ENCODE assay signal across 1 cellular context in the genomic region with DNA sequence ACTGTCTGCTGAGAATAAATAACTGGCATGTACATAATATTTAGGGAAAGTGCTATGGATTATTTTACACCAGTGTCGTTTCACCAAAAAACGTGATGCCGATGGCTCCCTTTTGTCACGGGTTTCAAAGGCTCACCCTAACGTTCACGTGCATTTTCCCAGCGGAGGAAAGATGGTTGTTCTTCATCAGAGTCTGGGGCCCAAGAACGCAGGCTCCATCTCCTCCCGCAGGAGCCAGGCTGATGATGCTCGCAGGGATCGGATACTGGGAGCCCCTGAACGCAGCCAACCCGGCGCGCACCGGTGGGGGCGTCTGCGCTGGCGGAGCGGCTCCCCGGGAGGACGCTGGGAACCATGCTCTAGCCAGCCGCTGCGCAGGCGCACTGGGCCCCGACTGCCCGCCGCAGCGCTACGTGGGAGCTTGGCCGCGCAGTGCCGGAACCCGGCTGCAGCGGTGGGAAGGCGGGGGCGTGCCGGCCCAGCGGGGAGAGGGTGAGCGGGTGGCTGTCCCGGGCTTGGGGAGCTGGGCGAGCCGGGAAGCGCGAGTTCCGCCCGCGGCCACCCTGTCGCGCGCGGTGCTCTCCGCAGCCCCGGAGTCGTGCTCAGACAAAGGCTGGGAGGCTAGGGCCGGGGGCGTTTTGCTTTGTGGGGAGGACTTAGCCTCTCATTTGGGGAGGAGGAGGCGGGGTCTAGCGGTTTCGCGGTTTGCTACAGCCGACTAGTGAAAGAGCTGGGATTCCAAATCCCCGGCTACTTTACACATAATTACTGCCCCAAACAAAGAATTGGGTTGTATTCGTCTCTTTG.
A peak's percentile ranks its signal among the peaks of the same experiment; 100 is the strongest.
TF ChIP-seq lines count a peak whose summit lies in the region.

Gene ZFP69B (plus strand): TSS at position 793 of the 807 bp plus-strand sequence. CDS start 486 bp downstream, outside the sequence.

TF ChIP-seq in HepG2, 621 proteins besides CTCF, POLR2A, EP300 and RAD21 (continued from another document and continues in another):
- TF ChIP-seq ZSCAN20 (CRISPR knock-in tag; IDR thresholded peaks at IDR 0.05; ENCODE audit: borderline replicate concordance) (no peak; the same call in 1 of the 2 replicates), ARNT (IDR thresholded peaks at IDR 0.05) (no peak), ZSCAN12 (CRISPR knock-in tag; IDR thresholded peaks at IDR 0.05) (0 out of 2 replicates have a peak, but pooled peaks have one; percentile 25), ZBTB42 (CRISPR knock-in tag; IDR thresholded peaks at IDR 0.05) (no peak), ZNF160 (CRISPR knock-in tag; IDR thresholded peaks at IDR 0.05) (peak; percentile 68; the same call in 1 of the 2 replicates), POGK (CRISPR knock-in tag; conservative IDR thresholded peaks at IDR 0.05) (peak; percentile 68; the same call in 1 of the 2 replicates), ZBTB8A (CRISPR knock-in tag; IDR thresholded peaks at IDR 0.05; ENCODE audit: borderline replicate concordance, low read depth) (no peak), ZNF414 (CRISPR knock-in tag; IDR thresholded peaks at IDR 0.05) (peak; percentile 94; the same call in 1 of the 2 replicates), ZNF501 (CRISPR knock-in tag; IDR thresholded peaks at IDR 0.05) (peak; percentile 73), NCOR1 (IDR thresholded peaks at IDR 0.05; ENCODE audit: borderline replicate concordance, low read length) (no peak), SMC3 (IDR thresholded peaks at IDR 0.05; ENCODE audit: low read length) (no peak), ZNF136 (CRISPR knock-in tag; IDR thresholded peaks at IDR 0.05; ENCODE audit: low read depth) (no peak), ELF1 (CRISPR knock-in tag; IDR thresholded peaks at IDR 0.05) (no peak), ATAD3A (CRISPR knock-in tag; IDR thresholded peaks at IDR 0.05) (no peak), ZIK1 (CRISPR knock-in tag; IDR thresholded peaks at IDR 0.05; ENCODE audit: borderline replicate concordance, low read depth) (no peak), IRF1 (CRISPR knock-in tag; IDR thresholded peaks at IDR 0.05; ENCODE audit: low read depth) (0 out of 2 replicates have a peak, but pooled peaks have one; percentile 19), PRDM10 (CRISPR knock-in tag; IDR thresholded peaks at IDR 0.05; ENCODE audit: low read depth) (no peak), GATAD1 (CRISPR knock-in tag; IDR thresholded peaks at IDR 0.05) (peak; percentile 68), ZNF616 (CRISPR knock-in tag; IDR thresholded peaks at IDR 0.05; ENCODE audit: low read depth) (peak; percentile 66; the same call in 1 of the 2 replicates), PRPF4 (IDR thresholded peaks at IDR 0.05; ENCODE audit: low read depth, low read length, poor library complexity, severe bottlenecking) (no peak), ZNF556 (CRISPR knock-in tag; IDR thresholded peaks at IDR 0.05; ENCODE audit: borderline replicate concordance) (no peak), FOXJ3 (CRISPR knock-in tag; IDR thresholded peaks at IDR 0.05; ENCODE audit: borderline replicate concordance) (no peak), GABPB1 (CRISPR knock-in tag; IDR thresholded peaks at IDR 0.05) (peak; percentile 85), ZNF317 (CRISPR knock-in tag; IDR thresholded peaks at IDR 0.05) (peak; percentile 16), PATZ1 (CRISPR knock-in tag; IDR thresholded peaks at IDR 0.05) (peak; percentile 95), TOPORS (CRISPR knock-in tag; IDR thresholded peaks at IDR 0.05) (0 out of 2 replicates have a peak, but pooled peaks have one; percentile 48), HOXA7 (CRISPR knock-in tag; IDR thresholded peaks at IDR 0.05) (no peak), GFI1 (CRISPR knock-in tag; IDR thresholded peaks at IDR 0.05; ENCODE audit: borderline replicate concordance) (peak; percentile 60; the same call in 1 of the 2 replicates), GMEB2 (CRISPR knock-in tag; IDR thresholded peaks at IDR 0.05; ENCODE audit: low read depth) (no peak), ZNF343 (CRISPR knock-in tag; IDR thresholded peaks at IDR 0.05) (no peak; the same call in none of the 2 replicates), ZNF264 (CRISPR knock-in tag; IDR thresholded peaks at IDR 0.05) (no peak), NCOA1 (CRISPR knock-in tag; IDR thresholded peaks at IDR 0.05) (0 out of 2 replicates have a peak, but pooled peaks have one; percentile 79), ZNF235 (CRISPR knock-in tag; IDR thresholded peaks at IDR 0.05; ENCODE audit: borderline replicate concordance) (peak; percentile 42; the same call in 1 of the 2 replicates), THAP11 (CRISPR knock-in tag; IDR thresholded peaks at IDR 0.05) (peak; percentile 61), ARID3A (IDR thresholded peaks at IDR 0.05; ENCODE audit: low read depth, low read length) (no peak), LCORL (IDR thresholded peaks at IDR 0.05) (no peak), LCORL (CRISPR knock-in tag; IDR thresholded peaks at IDR 0.05) (peak; percentile 82), MZF1 (CRISPR knock-in tag; IDR thresholded peaks at IDR 0.05; ENCODE audit: borderline replicate concordance) (no peak), TP53 (CRISPR knock-in tag; conservative IDR thresholded peaks at IDR 0.05) (no peak), MTA1 (CRISPR knock-in tag; IDR thresholded peaks at IDR 0.05; ENCODE audit: borderline replicate concordance) (peak; percentile 72; the same call in 1 of the 2 replicates), ZKSCAN5 (CRISPR knock-in tag; IDR thresholded peaks at IDR 0.05) (no peak), ZNF7 (CRISPR knock-in tag; IDR thresholded peaks at IDR 0.05) (no peak; the same call in 1 of the 2 replicates), CREB1 (IDR thresholded peaks at IDR 0.05) (no peak), CREB1 (CRISPR knock-in tag; IDR thresholded peaks at IDR 0.05) (no peak), ZSCAN31 (CRISPR knock-in tag; IDR thresholded peaks at IDR 0.05; ENCODE audit: low read depth) (0 out of 2 replicates have a peak, but pooled peaks have one; percentile 46), ZNF431 (CRISPR knock-in tag; IDR thresholded peaks at IDR 0.05; ENCODE audit: borderline replicate concordance, low read depth) (no peak), ZNF605 (CRISPR knock-in tag; IDR thresholded peaks at IDR 0.05) (peak; percentile 56; the same call in 1 of the 2 replicates), STAT5B (CRISPR knock-in tag; IDR thresholded peaks at IDR 0.05) (no peak), CEBPB (IDR thresholded peaks at IDR 0.05; ENCODE audit: borderline replicate concordance, low read depth, low read length) (no peak)
- TF ChIP-seq, protein P1, sequence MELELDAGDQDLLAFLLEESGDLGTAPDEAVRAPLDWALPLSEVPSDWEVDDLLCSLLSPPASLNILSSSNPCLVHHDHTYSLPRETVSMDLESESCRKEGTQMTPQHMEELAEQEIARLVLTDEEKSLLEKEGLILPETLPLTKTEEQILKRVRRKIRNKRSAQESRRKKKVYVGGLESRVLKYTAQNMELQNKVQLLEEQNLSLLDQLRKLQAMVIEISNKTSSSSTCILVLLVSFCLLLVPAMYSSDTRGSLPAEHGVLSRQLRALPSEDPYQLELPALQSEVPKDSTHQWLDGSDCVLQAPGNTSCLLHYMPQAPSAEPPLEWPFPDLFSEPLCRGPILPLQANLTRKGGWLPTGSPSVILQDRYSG (CRISPR knock-in tag; IDR thresholded peaks at IDR 0.05), result no peak; the same call in none of the 2 replicates
- TF ChIP-seq, protein P2, sequence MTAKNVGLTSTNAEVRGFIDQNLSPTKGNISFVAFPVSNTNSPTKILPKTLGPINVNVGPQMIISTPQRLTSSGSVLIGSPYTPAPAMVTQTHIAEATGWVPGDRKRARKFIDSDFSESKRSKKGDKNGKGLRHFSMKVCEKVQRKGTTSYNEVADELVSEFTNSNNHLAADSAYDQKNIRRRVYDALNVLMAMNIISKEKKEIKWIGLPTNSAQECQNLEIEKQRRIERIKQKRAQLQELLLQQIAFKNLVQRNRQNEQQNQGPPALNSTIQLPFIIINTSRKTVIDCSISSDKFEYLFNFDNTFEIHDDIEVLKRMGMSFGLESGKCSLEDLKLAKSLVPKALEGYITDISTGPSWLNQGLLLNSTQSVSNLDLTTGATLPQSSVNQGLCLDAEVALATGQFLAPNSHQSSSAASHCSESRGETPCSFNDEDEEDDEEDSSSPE (CRISPR knock-in tag; IDR thresholded peaks at IDR 0.05), result no peak; the same call in none of the 2 replicates
